In the genomic region with DNA sequence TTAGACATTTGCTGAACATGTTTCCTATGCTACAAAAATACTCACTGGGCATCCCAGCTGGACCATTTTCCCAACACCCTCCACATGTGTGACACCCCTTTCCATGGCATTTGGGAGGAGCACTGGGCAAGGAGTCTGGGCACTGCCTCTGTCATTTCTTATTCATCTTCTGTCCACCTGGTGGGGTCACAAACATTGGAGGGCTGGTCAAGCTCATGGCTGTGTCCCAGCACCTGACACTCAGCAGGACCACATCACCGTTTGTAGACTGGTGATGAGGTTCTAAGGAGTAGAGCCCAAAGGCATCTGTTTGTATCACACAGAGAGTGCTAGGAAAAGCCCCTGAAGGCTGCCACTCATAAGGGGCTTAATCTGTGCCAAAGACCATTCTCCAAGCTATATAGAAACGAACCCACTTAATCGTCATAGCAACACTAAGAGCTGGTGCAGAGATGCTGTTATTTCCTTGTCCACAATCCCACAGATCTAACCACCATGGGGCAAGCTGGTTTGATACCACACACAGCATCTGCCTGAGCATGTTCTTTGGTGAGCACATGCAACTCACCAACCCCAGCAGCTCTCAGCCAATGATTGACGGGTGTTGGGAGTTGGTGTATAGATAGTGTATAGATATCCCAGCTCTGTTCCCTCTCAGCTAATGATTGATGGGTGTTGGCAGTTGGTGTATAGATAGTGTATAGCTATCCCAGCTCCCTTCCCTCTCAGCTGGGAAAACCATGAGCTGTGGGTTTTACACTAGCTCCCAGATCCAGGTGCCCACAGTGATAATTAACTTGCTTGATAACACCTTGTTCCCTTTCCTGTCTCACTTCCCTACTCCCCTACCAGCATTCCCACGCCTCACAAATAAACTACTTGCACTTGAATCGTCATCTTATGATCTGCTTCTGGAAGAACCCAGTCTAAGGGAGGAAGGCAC, we compare ENCODE assay signal across 21 cellular contexts. TPM values are rescaled to one million over a fixed set of nuclear protein-coding genes. Genes with fewer than 3 reads are reported as not detected.
DNase-seq lines count a peak whose midpoint lies in the region; ATAC-seq and TF ChIP-seq lines count a peak whose summit lies in the region.
"Had no signal": no experiment of that assay in that cellular context is flagged by ENCODE, and none has a peak within 500 bp of the region (broad histone marks: within the 10 kb centered on the region; RNA-seq: fewer than 3 reads in every experiment).

No MANE protein-coding gene starts in this region.

- H3K4me3 Mint-ChIP-seq in MCF 10A (ENCODE audit: unreplicated experiment) = no peak overlapping the region
- H3K4me3 Mint-ChIP-seq in type B pancreatic cell = no peak overlapping the region
- H3K4me3 Mint-ChIP-seq: activated T-cell treated with anti-CD3 and anti-CD28 coated beads, Interleukin-2, amount 50 U/mL, for 24 hours; endodermal cell had no signal

- no peak for ATAC-seq in foreskin keratinocyte
- no peak for ATAC-seq in sciatic nerve
- ATAC-seq: right cardiac atrium had no signal

- CTCF ChIA-PET in mammary epithelial cell (lab: Charles Lee; ENCODE audit: low non-redundant PET) (no interaction called here), MCF 10A (lab: Yijun Ruan, JAX) (interaction anchor here (0.6 to 1.0 kb wide), 2 partner anchors 13 to 90 kb away, joined by 3 to 5 read pairs; no protein-coding TSS in a partner anchor)

- DNase-seq in mammary epithelial cell (peak; percentile 32), MCF 10A (ENCODE audit: unreplicated experiment) (no peak), NCI-H82 treated with DMSO at 0.1 percent for 48 hours (lab: John Stamatoyannopoulos, UW; ENCODE audit: unreplicated experiment) (peak; percentile 11), foreskin keratinocyte (peak; percentile 15 to 17), type B pancreatic cell (ENCODE audit: extremely low spot score, unreplicated experiment) (peak; percentile 25), middle frontal gyrus (ENCODE audit: extremely low spot score, low spot score) (no peak), sciatic nerve (ENCODE audit: low spot score) (no peak)
- no peak for DNase-seq in stimulated activated CD4-positive, alpha-beta T cell treated with anti-CD3 and anti-CD28 coated beads, Interleukin-4, amount 100 ng/mL, for 1 hour
- DNase-seq: activated CD4-positive, alpha-beta T cell treated with anti-CD3 and anti-CD28 coated beads for 1 hour; Kasumi-1; NCI-H1417 treated with DMSO at 0.1 percent for 48 hours; NCI-H226; right cardiac atrium; stimulated activated naive CD4-positive, alpha-beta T cell; transverse colon had no signal

- no peaks in the 10 kb centered on the region for H3K36me3 Mint-ChIP-seq in MCF 10A (ENCODE audit: insufficient read depth, unreplicated experiment)
- H3K36me3 Mint-ChIP-seq in type B pancreatic cell = no peaks in the 10 kb centered on the region

- H3K27ac ChIP-seq in mammary epithelial cell (ENCODE audit: insufficient read depth, low read depth, low read length) (no peak overlapping the region), foreskin keratinocyte (no peak overlapping the region)
- H3K27ac ChIP-seq: RWPE1, transverse colon had no signal

- intact Hi-C loops in mammary epithelial cell (cut with micrococcal nuclease) (no loop called here), MCF 10A (cut with micrococcal nuclease) (no loop called here), sciatic nerve (cut with DNase I) (no loop called here)

- H2AFZ ChIP-seq in mammary epithelial cell (ENCODE audit: low read depth, low read length) = no peak overlapping the region

- no peaks in the 10 kb centered on the region for H3K79me2 ChIP-seq in mammary epithelial cell (ENCODE audit: insufficient read depth, low read length)

- no peaks in the 10 kb centered on the region for H3K36me3 ChIP-seq in mammary epithelial cell (ENCODE audit: insufficient read depth, low read length)
- H3K36me3 ChIP-seq: transverse colon had no signal

- H3K4me1 ChIP-seq in mammary epithelial cell (ENCODE audit: insufficient read depth, low read length) (peaks cover 29% of the 10 kb centered on the region), foreskin keratinocyte (no peaks in the 10 kb centered on the region)
- H3K4me1 ChIP-seq: transverse colon had no signal

- POLR2A ChIA-PET in MCF 10A (lab: Yijun Ruan, JAX) = no interaction called here

- H3K9ac ChIP-seq in mammary epithelial cell (ENCODE audit: insufficient read depth, low read length) = no peak overlapping the region

- no peaks in the 10 kb centered on the region for H4K20me1 ChIP-seq in mammary epithelial cell (ENCODE audit: insufficient read depth, low read length)

- dilution Hi-C loops in mammary epithelial cell (cut with HindIII; ENCODE audit: low sequenced_read_pairs) = no loop called here

- H3K4me1 Mint-ChIP-seq in MCF 10A (ENCODE audit: insufficient read depth, unreplicated experiment) = peaks cover 18% of the 10 kb centered on the region
- H3K4me1 Mint-ChIP-seq in type B pancreatic cell (ENCODE audit: unreplicated experiment) = no peaks in the 10 kb centered on the region

- in situ Hi-C loops in mammary epithelial cell (cut with MboI; ENCODE audit: low sequenced_read_pairs in 2 of 2) = no loop called here

- WGBS in mammary epithelial cell (ENCODE audit: low coverage, missing lambda C conversion rate) = 71% methylated on average over 6 of the region's 6 CpGs

- H3K4me3 ChIP-seq in mammary epithelial cell (replicated peaks in 1 of 3; ENCODE audit: insufficient read depth in 1 of 3, low read depth in 2 of 3, low read length in 3 of 3) = no peak overlapping the region
- H3K4me3 ChIP-seq: transverse colon had no signal

- no TSS peak for BruUV-seq in mammary epithelial cell (replicated peaks; lab: Mats Ljungman, UMichigan)
- no TSS peak for BruUV-seq in MCF 10A (replicated peaks; lab: Mats Ljungman, UMichigan)

- no peak overlapping the region for H3K4me2 ChIP-seq in mammary epithelial cell (ENCODE audit: insufficient read depth, low read depth, low read length)

- H3K9me3 Mint-ChIP-seq in MCF 10A (ENCODE audit: unreplicated experiment) = no peaks in the 10 kb centered on the region
- H3K9me3 Mint-ChIP-seq in type B pancreatic cell = no peaks in the 10 kb centered on the region

- H3K27me3 Mint-ChIP-seq in MCF 10A (ENCODE audit: insufficient read depth, unreplicated experiment) (no peaks in the 10 kb centered on the region), type B pancreatic cell (peaks cover 14% of the 10 kb centered on the region)

- H3K27me3 ChIP-seq in mammary epithelial cell (ENCODE audit: insufficient read depth, low read length) = no peaks in the 10 kb centered on the region
- no peaks in the 10 kb centered on the region for H3K27me3 ChIP-seq in foreskin keratinocyte
- H3K27me3 ChIP-seq: transverse colon had no signal

- TF ChIP-seq CTCF in mammary epithelial cell (conservative IDR thresholded peaks at IDR 0.05 in 1 of 2, IDR thresholded peaks at IDR 0.05 in 1 of 2; ENCODE audit: extremely low read depth in 1 of 2, insufficient read depth in 1 of 2, low read depth in 1 of 2, low read length in 2 of 2) = no peak
- TF ChIP-seq CTCF in MCF 10A (IDR thresholded peaks at IDR 0.05; ENCODE audit: unreplicated experiment) = no peak
- TF ChIP-seq CTCF in foreskin keratinocyte (conservative IDR thresholded peaks at IDR 0.05) = no peak
- no peak for TF ChIP-seq CTCF in type B pancreatic cell (conservative IDR thresholded peaks at IDR 0.05)

- H3K9me3 ChIP-seq in mammary epithelial cell (replicated peaks; ENCODE audit: insufficient read depth, low read length) = no peaks in the 10 kb centered on the region
- H3K9me3 ChIP-seq: transverse colon had no signal

- H3K27ac Mint-ChIP-seq in MCF 10A (ENCODE audit: low read depth, unreplicated experiment) = no peak overlapping the region
- H3K27ac Mint-ChIP-seq in type B pancreatic cell = no peak overlapping the region
- H3K27ac Mint-ChIP-seq: endodermal cell had no signal

RNA-seq across cellular contexts. Expression of a gene that starts 42.7 kb away (rescaled TPM):
- not detected for total RNA-seq in mammary epithelial cell
- polyA plus RNA-seq in mammary epithelial cell = not detected
- polyA minus RNA-seq in mammary epithelial cell = not detected
- total RNA-seq in MCF 10A (2022) = not detected in 2 replicates
- total RNA-seq in foreskin keratinocyte = not detected in 2 replicates
- not detected in 2 replicates for polyA plus RNA-seq in foreskin keratinocyte
- total RNA-seq in type B pancreatic cell (ENCODE audit: low replicate concordance) = 0.31 and 0.76 TPM in 2 replicates
- 1.4 TPM for total RNA-seq in sciatic nerve
- total RNA-seq: Daoy, fibroblast of lung, HT-29, transverse colon had no signal
- polyA plus RNA-seq: fibroblast of lung had no signal

Comparison
In these comparisons a context has a peak if more than half of its experiments do, and no peak if none do; other contexts are left out.
1. DNase-seq: peak in mammary epithelial cell (single experiment), NCI-H82 treated with DMSO at 0.1 percent for 48 hours (single experiment), foreskin keratinocyte (2 of 2) and type B pancreatic cell (single experiment); none in MCF 10A (single experiment), middle frontal gyrus (single experiment), sciatic nerve (single experiment) and stimulated activated CD4-positive, alpha-beta T cell treated with anti-CD3 and anti-CD28 coated beads, Interleukin-4, amount 100 ng/mL, for 1 hour (single experiment).